ENCODE assay signal across 1 cellular context in the genomic region with DNA sequence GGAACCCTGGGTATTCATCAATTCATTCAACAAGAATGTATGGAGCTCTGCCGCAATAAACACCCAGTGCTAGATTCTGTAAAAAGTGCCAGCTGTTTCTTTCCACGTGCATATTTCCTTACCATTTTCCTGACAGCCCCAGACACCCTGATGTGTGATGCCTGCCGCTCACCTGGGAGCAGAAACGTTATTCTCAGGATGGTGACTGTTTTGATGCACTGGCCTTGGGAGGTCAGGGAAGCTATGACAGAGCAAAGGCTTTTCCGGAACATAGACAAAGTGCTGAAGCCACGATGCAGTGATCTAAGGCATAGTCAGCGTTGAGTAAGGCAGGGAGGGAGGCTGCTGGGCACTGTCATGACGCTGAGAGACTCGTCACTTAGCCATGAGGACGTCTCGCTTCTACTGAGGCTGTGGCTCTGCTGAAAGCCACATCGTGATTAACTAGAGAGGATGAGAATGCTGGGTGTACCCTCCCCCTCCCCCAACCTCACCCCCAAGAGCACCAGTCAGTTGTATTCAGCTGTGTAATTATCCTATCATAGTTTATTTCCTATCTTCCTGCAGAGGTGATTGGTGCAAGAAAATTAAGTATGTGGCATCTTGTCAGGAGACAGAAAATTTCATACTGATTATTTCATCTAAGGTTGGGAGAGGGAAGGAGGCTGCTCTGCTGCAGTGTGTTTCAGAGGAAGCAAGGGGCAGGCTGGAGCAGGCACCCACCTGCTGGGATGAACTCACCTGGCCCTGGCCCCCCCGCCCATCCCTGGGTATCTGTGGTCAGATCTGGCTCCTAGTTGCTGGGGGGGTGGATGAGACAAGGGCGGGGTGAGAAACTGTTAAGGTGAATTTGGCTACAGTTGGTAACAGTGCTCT.
TF ChIP-seq lines count a peak whose summit lies in the region.

No MANE protein-coding gene starts in this region.

TF ChIP-seq in IMR-90, 13 proteins besides CTCF, POLR2A, EP300 and RAD21:
- TF ChIP-seq CHD1 (IDR thresholded peaks at IDR 0.05; ENCODE audit: low read depth, low read length) (peak; percentile 70; the same call in 1 of the 2 replicates), CEBPB (IDR thresholded peaks at IDR 0.05; ENCODE audit: low read depth, low read length) (peak; percentile 54), SMC3 (IDR thresholded peaks at IDR 0.05; ENCODE audit: low read depth, low read length) (peak; percentile 3; the same call in 1 of the 2 replicates), RFX5 (IDR thresholded peaks at IDR 0.05; ENCODE audit: low read depth, low read length) (no peak), NFE2L2 (IDR thresholded peaks at IDR 0.05; ENCODE audit: low read depth, low read length) (peak; percentile 75; the same call in 1 of the 2 replicates), MAZ (IDR thresholded peaks at IDR 0.05; ENCODE audit: borderline replicate concordance, low read depth, low read length) (peak; percentile 40; the same call in 1 of the 2 replicates), MAFK (IDR thresholded peaks at IDR 0.05; ENCODE audit: low read depth, low read length) (peak; percentile 60), RCOR1 (IDR thresholded peaks at IDR 0.05; ENCODE audit: insufficient replicate concordance, low read length) (no peak), BHLHE40 (IDR thresholded peaks at IDR 0.05; ENCODE audit: low read depth, low read length) (peak; percentile 92), FOS (IDR thresholded peaks at IDR 0.05; ENCODE audit: low read depth, low read length) (peak; percentile 91), MXI1 (IDR thresholded peaks at IDR 0.05; ENCODE audit: borderline replicate concordance, low read depth, low read length) (peak; percentile 69; the same call in 1 of the 2 replicates)
- TF ChIP-seq, protein P1, sequence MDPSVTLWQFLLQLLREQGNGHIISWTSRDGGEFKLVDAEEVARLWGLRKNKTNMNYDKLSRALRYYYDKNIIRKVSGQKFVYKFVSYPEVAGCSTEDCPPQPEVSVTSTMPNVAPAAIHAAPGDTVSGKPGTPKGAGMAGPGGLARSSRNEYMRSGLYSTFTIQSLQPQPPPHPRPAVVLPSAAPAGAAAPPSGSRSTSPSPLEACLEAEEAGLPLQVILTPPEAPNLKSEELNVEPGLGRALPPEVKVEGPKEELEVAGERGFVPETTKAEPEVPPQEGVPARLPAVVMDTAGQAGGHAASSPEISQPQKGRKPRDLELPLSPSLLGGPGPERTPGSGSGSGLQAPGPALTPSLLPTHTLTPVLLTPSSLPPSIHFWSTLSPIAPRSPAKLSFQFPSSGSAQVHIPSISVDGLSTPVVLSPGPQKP (IDR thresholded peaks at IDR 0.05; ENCODE audit: borderline replicate concordance, low read depth, low read length), result no peak
